1 cellular context compared by ENCODE assay signal in the genomic region with DNA sequence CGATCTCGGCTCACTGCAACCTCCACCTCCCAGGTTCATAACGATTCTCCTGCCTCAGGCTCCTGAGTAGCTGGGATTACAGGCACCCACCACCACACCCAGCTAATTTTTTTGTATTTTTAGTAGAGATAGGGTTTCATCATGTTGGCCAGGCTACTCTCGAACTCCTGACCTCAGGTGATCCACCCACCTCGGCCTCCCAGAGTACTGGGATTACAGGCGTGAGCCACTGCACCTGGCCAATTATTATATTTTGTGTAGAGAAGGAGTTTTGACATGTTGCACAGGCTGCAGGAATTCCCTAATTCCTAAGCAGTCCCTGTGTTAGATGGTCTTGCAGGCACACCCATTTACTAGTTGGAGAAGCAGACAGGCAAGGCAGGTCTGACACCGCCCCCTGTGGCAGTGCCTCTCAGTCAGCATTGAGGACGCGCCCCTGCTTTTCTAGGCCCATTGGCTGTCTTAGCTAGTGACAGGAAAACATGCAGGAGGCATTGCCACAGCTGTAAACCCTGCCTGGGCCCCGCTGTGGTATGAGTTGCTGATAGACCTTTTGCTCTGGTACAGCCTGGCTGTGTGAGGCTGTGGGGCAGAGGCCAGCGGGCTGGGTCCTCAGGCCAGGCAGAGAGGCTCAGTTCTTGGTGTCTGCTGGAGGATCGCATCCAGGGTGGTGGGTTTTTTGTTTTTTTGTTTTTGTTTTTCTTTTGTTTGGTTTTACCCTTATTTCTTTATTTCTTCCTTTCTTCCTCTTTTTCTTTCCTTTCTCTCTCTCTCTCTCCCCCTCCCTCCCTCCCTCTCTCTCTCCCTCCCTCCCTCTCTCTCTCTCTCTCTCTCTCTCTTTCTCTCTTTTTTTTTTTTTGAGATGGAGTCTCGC.
TF ChIP-seq lines count a peak whose summit lies in the region.
"Not testable (repeated sequence)": the region's sequence is repeated elsewhere in the genome, so short reads cannot be mapped to it uniquely, and the experiment has no call there.

No MANE protein-coding gene starts in this region.

TF ChIP-seq in HepG2, 621 proteins besides CTCF, POLR2A, EP300 and RAD21 (continues in another document):
- TF ChIP-seq, protein P1, sequence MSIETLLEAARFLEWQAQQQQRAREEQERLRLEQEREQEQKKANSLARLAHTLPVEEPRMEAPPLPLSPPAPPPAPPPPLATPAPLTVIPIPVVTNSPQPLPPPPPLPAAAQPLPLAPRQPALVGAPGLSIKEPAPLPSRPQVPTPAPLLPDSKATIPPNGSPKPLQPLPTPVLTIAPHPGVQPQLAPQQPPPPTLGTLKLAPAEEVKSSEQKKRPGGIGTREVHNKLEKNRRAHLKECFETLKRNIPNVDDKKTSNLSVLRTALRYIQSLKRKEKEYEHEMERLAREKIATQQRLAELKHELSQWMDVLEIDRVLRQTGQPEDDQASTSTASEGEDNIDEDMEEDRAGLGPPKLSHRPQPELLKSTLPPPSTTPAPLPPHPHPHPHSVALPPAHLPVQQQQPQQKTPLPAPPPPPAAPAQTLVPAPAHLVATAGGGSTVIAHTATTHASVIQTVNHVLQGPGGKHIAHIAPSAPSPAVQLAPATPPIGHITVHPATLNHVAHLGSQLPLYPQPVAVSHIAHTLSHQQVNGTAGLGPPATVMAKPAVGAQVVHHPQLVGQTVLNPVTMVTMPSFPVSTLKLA (IDR thresholded peaks at IDR 0.05), result peak; percentile 51
- TF ChIP-seq ZNF331 (CRISPR knock-in tag; IDR thresholded peaks at IDR 0.05) (peak; percentile 56; the same call in 1 of the 2 replicates), SOX5 (CRISPR knock-in tag; IDR thresholded peaks at IDR 0.05; ENCODE audit: borderline replicate concordance) (0 out of 2 replicates have a peak, but pooled peaks have one; percentile 56), NONO (CRISPR knock-in tag; conservative IDR thresholded peaks at IDR 0.05) (peak; percentile 53; the same call in 1 of the 2 replicates), NR2F1 (CRISPR knock-in tag; IDR thresholded peaks at IDR 0.05) (peak; percentile 38 to 42; a peak in 2 of 4 replicates), ZNF292 (CRISPR knock-in tag; IDR thresholded peaks at IDR 0.05; ENCODE audit: borderline replicate concordance, low read depth) (peak; percentile 90; the same call in 1 of the 2 replicates), ZNF768 (CRISPR knock-in tag; IDR thresholded peaks at IDR 0.05) (peak; percentile 94), STAG1 (CRISPR knock-in tag; IDR thresholded peaks at IDR 0.05) (peak; percentile 66), MYC (CRISPR knock-in tag; IDR thresholded peaks at IDR 0.05; ENCODE audit: borderline replicate concordance) (peak; percentile 34; the same call in 1 of the 2 replicates), NR2F6 (CRISPR knock-in tag; IDR thresholded peaks at IDR 0.05) (peak; percentile 69), FOXA1 (CRISPR knock-in tag; IDR thresholded peaks at IDR 0.05) (peak; percentile 41; the same call in 1 of the 2 replicates), FOXK2 (IDR thresholded peaks at IDR 0.05) (peak; percentile 80), RBAK (CRISPR knock-in tag; IDR thresholded peaks at IDR 0.05) (0 out of 2 replicates have a peak, but pooled peaks have one; percentile 73), SAP130 (CRISPR knock-in tag; IDR thresholded peaks at IDR 0.05; ENCODE audit: low read depth) (peak; percentile 96), KDM4B (CRISPR knock-in tag; IDR thresholded peaks at IDR 0.05) (0 out of 2 replicates have a peak, but pooled peaks have one; percentile 36), GABPB1 (CRISPR knock-in tag; IDR thresholded peaks at IDR 0.05) (0 out of 2 replicates have a peak, but pooled peaks have one; percentile 38), ETV5 (CRISPR knock-in tag; IDR thresholded peaks at IDR 0.05; ENCODE audit: borderline replicate concordance) (peak; percentile 45; the same call in 1 of the 2 replicates), FOXP1 (CRISPR knock-in tag; IDR thresholded peaks at IDR 0.05) (peak; percentile 55; the same call in 1 of the 2 replicates), NFYC (CRISPR knock-in tag; IDR thresholded peaks at IDR 0.05) (peak; percentile 25; the same call in 1 of the 2 replicates), LCORL (CRISPR knock-in tag; IDR thresholded peaks at IDR 0.05) (peak; percentile 74; the same call in 1 of the 2 replicates), MIER3 (CRISPR knock-in tag; IDR thresholded peaks at IDR 0.05; ENCODE audit: borderline replicate concordance) (peak; percentile 21; the same call in 1 of the 2 replicates), HDAC1 (CRISPR knock-in tag; IDR thresholded peaks at IDR 0.05) (peak; percentile 71), ZNF788 (CRISPR knock-in tag; IDR thresholded peaks at IDR 0.05; ENCODE audit: borderline replicate concordance) (peak; percentile 53; the same call in 1 of the 2 replicates), ZBTB38 (CRISPR knock-in tag; IDR thresholded peaks at IDR 0.05) (peak; percentile 47; the same call in 1 of the 2 replicates), HDAC2 (CRISPR knock-in tag; IDR thresholded peaks at IDR 0.05) (peak; percentile 66; the same call in 1 of the 2 replicates)
- TF ChIP-seq, protein P2, sequence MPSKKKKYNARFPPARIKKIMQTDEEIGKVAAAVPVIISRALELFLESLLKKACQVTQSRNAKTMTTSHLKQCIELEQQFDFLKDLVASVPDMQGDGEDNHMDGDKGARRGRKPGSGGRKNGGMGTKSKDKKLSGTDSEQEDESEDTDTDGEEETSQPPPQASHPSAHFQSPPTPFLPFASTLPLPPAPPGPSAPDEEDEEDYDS (CRISPR knock-in tag; IDR thresholded peaks at IDR 0.05), result peak; percentile 54; the same call in 1 of the 2 replicates
- not testable (repeated sequence) for TF ChIP-seq NONO, NR2F6, FOXA1, FOXP1, LCORL (IDR thresholded peaks at IDR 0.05)
- TF ChIP-seq, protein P3, sequence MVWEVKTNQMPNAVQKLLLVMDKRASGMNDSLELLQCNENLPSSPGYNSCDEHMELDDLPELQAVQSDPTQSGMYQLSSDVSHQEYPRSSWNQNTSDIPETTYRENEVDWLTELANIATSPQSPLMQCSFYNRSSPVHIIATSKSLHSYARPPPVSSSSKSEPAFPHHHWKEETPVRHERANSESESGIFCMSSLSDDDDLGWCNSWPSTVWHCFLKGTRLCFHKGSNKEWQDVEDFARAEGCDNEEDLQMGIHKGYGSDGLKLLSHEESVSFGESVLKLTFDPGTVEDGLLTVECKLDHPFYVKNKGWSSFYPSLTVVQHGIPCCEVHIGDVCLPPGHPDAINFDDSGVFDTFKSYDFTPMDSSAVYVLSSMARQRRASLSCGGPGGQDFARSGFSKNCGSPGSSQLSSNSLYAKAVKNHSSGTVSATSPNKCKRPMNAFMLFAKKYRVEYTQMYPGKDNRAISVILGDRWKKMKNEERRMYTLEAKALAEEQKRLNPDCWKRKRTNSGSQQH (CRISPR knock-in tag; IDR thresholded peaks at IDR 0.05; ENCODE audit: low read depth), result peak; percentile 91
- TF ChIP-seq, protein P4, sequence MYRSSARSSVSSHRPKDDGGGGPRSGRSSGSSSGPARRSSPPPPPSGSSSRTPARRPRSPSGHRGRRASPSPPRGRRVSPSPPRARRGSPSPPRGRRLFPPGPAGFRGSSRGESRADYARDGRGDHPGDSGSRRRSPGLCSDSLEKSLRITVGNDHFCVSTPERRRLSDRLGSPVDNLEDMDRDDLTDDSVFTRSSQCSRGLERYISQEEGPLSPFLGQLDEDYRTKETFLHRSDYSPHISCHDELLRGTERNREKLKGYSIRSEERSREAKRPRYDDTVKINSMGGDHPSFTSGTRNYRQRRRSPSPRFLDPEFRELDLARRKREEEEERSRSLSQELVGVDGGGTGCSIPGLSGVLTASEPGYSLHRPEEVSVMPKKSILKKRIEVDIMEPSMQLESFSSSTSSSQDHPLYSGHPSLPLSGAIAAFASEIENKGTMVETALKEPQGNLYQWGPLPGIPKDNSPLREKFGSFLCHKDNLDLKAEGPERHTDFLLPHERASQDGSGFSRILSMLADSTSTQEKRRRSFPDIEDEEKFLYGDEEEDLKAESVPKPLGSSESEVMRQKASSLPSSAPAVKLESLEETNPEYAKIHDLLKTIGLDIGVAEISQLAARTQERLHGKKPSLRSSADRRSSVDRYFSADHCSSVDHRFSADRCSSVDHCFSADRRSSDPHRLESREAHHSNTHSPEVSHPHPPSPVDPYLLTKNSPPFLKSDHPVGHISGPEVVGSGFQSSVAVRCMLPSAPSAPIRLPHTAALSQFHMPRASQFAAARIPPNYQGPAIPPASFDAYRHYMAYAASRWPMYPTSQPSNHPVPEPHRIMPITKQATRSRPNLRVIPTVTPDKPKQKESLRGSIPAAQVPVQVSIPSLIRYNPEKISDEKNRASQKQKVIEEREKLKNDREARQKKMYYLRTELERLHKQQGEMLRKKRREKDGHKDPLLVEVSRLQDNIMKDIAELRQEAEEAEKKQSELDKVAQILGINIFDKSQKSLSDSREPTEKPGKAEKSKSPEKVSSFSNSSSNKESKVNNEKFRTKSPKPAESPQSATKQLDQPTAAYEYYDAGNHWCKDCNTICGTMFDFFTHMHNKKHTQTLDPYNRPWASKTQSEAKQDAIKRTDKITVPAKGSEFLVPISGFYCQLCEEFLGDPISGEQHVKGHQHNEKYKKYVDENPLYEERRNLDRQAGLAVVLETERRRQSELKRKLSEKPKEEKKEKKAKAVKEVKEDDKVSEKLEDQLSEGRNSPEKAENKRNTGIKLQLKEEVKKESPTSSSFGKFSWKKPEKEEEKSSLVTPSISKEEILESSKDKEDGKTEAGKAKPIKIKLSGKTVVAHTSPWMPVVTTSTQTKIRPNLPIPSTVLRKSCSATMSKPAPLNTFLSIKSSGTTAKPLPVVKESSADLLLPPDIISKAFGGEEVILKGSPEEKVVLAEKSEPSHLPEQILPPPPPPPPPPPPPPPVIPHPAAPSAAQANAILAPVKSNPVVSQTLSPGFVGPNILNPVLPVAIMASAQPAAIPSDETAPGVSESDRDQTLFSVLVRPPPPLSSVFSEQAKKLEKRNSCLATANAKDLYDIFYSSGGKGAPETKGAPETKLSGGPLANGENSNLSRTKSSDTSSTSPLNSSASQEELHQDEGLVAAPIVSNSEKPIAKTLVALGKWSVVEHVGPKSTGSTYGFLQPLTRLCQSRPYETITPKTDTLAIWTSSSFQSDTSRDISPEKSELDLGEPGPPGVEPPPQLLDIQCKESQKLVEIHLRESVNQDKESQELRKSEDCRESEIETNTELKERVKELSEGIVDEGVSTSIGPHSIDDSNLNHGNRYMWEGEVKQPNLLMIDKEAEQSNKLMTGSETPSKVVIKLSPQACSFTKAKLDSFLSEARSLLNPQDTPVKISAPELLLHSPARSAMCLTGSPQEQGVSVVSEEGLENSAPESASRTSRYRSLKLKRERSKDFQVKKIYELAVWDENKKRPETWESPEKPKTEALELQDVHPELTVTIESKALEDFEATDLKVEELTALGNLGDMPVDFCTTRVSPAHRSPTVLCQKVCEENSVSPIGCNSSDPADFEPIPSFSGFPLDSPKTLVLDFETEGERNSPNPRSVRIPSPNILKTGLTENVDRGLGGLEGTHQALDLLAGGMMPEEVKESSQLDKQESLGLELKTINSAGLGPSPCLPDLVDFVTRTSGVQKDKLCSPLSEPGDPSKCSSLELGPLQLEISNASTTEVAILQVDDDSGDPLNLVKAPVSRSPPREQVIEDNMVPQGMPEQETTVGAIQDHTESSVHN (CRISPR knock-in tag; IDR thresholded peaks at IDR 0.05), result 0 out of 2 replicates have a peak, but pooled peaks have one; percentile 59
- TF ChIP-seq, protein P5, sequence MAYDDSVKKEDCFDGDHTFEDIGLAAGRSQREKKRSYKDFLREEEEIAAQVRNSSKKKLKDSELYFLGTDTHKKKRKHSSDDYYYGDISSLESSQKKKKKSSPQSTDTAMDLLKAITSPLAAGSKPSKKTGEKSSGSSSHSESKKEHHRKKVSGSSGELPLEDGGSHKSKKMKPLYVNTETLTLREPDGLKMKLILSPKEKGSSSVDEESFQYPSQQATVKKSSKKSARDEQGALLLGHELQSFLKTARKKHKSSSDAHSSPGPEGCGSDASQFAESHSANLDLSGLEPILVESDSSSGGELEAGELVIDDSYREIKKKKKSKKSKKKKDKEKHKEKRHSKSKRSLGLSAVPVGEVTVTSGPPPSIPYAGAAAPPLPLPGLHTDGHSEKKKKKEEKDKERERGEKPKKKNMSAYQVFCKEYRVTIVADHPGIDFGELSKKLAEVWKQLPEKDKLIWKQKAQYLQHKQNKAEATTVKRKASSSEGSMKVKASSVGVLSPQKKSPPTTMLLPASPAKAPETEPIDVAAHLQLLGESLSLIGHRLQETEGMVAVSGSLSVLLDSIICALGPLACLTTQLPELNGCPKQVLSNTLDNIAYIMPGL (CRISPR knock-in tag; IDR thresholded peaks at IDR 0.05; ENCODE audit: borderline replicate concordance in 1 of 2, low read depth in 1 of 2), result peak; percentile 62 to 90; a peak in 3 of 4 replicates
- TF ChIP-seq, protein P6, sequence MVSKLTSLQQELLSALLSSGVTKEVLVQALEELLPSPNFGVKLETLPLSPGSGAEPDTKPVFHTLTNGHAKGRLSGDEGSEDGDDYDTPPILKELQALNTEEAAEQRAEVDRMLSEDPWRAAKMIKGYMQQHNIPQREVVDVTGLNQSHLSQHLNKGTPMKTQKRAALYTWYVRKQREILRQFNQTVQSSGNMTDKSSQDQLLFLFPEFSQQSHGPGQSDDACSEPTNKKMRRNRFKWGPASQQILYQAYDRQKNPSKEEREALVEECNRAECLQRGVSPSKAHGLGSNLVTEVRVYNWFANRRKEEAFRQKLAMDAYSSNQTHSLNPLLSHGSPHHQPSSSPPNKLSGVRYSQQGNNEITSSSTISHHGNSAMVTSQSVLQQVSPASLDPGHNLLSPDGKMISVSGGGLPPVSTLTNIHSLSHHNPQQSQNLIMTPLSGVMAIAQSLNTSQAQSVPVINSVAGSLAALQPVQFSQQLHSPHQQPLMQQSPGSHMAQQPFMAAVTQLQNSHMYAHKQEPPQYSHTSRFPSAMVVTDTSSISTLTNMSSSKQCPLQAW (CRISPR knock-in tag; IDR thresholded peaks at IDR 0.05), result peak; percentile 55; the same call in 1 of the 2 replicates
- TF ChIP-seq, protein P7, sequence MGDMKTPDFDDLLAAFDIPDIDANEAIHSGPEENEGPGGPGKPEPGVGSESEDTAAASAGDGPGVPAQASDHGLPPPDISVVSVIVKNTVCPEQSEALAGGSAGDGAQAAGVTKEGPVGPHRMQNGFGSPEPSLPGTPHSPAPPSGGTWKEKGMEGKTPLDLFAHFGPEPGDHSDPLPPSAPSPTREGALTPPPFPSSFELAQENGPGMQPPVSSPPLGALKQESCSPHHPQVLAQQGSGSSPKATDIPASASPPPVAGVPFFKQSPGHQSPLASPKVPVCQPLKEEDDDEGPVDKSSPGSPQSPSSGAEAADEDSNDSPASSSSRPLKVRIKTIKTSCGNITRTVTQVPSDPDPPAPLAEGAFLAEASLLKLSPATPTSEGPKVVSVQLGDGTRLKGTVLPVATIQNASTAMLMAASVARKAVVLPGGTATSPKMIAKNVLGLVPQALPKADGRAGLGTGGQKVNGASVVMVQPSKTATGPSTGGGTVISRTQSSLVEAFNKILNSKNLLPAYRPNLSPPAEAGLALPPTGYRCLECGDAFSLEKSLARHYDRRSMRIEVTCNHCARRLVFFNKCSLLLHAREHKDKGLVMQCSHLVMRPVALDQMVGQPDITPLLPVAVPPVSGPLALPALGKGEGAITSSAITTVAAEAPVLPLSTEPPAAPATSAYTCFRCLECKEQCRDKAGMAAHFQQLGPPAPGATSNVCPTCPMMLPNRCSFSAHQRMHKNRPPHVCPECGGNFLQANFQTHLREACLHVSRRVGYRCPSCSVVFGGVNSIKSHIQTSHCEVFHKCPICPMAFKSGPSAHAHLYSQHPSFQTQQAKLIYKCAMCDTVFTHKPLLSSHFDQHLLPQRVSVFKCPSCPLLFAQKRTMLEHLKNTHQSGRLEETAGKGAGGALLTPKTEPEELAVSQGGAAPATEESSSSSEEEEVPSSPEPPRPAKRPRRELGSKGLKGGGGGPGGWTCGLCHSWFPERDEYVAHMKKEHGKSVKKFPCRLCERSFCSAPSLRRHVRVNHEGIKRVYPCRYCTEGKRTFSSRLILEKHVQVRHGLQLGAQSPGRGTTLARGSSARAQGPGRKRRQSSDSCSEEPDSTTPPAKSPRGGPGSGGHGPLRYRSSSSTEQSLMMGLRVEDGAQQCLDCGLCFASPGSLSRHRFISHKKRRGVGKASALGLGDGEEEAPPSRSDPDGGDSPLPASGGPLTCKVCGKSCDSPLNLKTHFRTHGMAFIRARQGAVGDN (CRISPR knock-in tag; IDR thresholded peaks at IDR 0.05), result peak; percentile 78
